ENCODE assay signal across 19 cellular contexts in genomic region chr15:49628379-49628778, GRCh38.
"Had no signal": no experiment of that assay in that cellular context is flagged by ENCODE, and none has a peak within 500 bp of the region (broad histone marks: within the 10 kb centered on the region; RNA-seq: fewer than 3 reads in every experiment).

No MANE protein-coding gene starts in this region.

- H3K27me3 Mint-ChIP-seq: activated B cell treated with CpG ODN at 0.5 μM for 24 hours; activated CD4-positive, alpha-beta T cell treated with anti-CD3 and anti-CD28 coated beads, Interleukin-2, amount 10 ng/mL, durations not matched to agents 7 days and 5 days; brain; central memory CD8-positive, alpha-beta T cell; stimulated activated naive CD8-positive, alpha-beta T cell treated with anti-CD3 and anti-CD28 coated beads, Interleukin-15, Interleukin-2, amounts not matched to agents 100 ng/mL and 50 ng/mL, for 24 hours had no signal

- H3K27me3 ChIP-seq: esophagus muscularis mucosa, tibial nerve had no signal

- ATAC-seq: activated CD8-positive, alpha-beta T cell treated with anti-CD3 and anti-CD28 coated beads, Interleukin-2, amount 10 ng/mL, durations not matched to agents 7 days and 5 days; activated T-cell treated with anti-CD3 and anti-CD28 coated beads, Interleukin-2, amount 50 U/mL, for 4 hours; lower lobe of right lung had no signal

- H3K9me3 Mint-ChIP-seq: central memory CD8-positive, alpha-beta T cell had no signal

- H3K27ac Mint-ChIP-seq: activated B cell treated with CpG ODN at 0.5 μM for 24 hours; activated CD4-positive, alpha-beta T cell treated with anti-CD3 and anti-CD28 coated beads, Interleukin-2, amount 10 ng/mL, durations not matched to agents 7 days and 5 days; activated CD8-positive, alpha-beta T cell treated with anti-CD3 and anti-CD28 coated beads, Interleukin-2, amount 10 ng/mL, durations not matched to agents 7 days and 5 days; activated naive CD4-positive, alpha-beta T cell treated with anti-CD3 and anti-CD28 coated beads for 36 hours; stimulated activated naive CD8-positive, alpha-beta T cell treated with anti-CD3 and anti-CD28 coated beads, Interleukin-15, Interleukin-2, amounts not matched to agents 100 ng/mL and 50 ng/mL, for 24 hours had no signal

- H3K4me3 ChIP-seq: esophagus muscularis mucosa, lower lobe of right lung, tibial nerve had no signal

- DNase-seq: activated B cell treated with CpG ODN at 0.5 μM for 24 hours; activated CD4-positive, alpha-beta T cell treated with anti-CD3 and anti-CD28 coated beads, Interleukin-2, amount 10 ng/mL, durations not matched to agents 7 days and 5 days; activated CD8-positive, alpha-beta T cell treated with anti-CD3 and anti-CD28 coated beads, Interleukin-2, amount 10 ng/mL, durations not matched to agents 7 days and 5 days; activated naive CD4-positive, alpha-beta T cell treated with anti-CD3 and anti-CD28 coated beads for 36 hours; activated T-cell treated with anti-CD3 and anti-CD28 coated beads, Interleukin-2, amount 50 U/mL, for 4 hours; cortex of kidney; effector CD4-positive, alpha-beta T cell; lower lobe of right lung; nephron progenitor cell; nucleus accumbens; posterior cingulate gyrus; stimulated activated CD4-positive, alpha-beta T cell treated with anti-CD3 and anti-CD28 coated beads, Interleukin-2, amount 100 ng/mL, for 48 hours; T-helper 2 cell had no signal

- H3K4me3 Mint-ChIP-seq: activated B cell treated with CpG ODN at 0.5 μM for 24 hours; activated CD4-positive, alpha-beta T cell treated with anti-CD3 and anti-CD28 coated beads, Interleukin-2, amount 10 ng/mL, durations not matched to agents 7 days and 5 days; activated CD8-positive, alpha-beta T cell treated with anti-CD3 and anti-CD28 coated beads, Interleukin-2, amount 10 ng/mL, durations not matched to agents 7 days and 5 days; activated naive CD4-positive, alpha-beta T cell treated with anti-CD3 and anti-CD28 coated beads for 36 hours; activated T-cell treated with anti-CD3 and anti-CD28 coated beads, Interleukin-2, amount 50 U/mL, for 4 hours; brain; central memory CD8-positive, alpha-beta T cell; mesothelial cell of epicardium; stimulated activated naive CD8-positive, alpha-beta T cell treated with anti-CD3 and anti-CD28 coated beads, Interleukin-15, Interleukin-2, amounts not matched to agents 100 ng/mL and 50 ng/mL, for 24 hours had no signal

- H3K27ac ChIP-seq: esophagus muscularis mucosa, lower lobe of right lung, tibial nerve had no signal
